ENCODE assay signal across 8 cellular contexts in genomic region chr2:164826293-164827243, GRCh38. TPM values are rescaled to one million over a fixed set of nuclear protein-coding genes. Genes with fewer than 3 reads are reported as not detected.
DNase-seq lines count a peak whose midpoint lies in the region; ATAC-seq and TF ChIP-seq lines count a peak whose summit lies in the region.

No MANE protein-coding gene starts in this region.

- H3K27me3 ChIP-seq in PC-9 (ENCODE audit: insufficient read depth, low read depth) = no peaks in the 10 kb centered on the region

- H3K9me3 ChIP-seq in PC-9 (ENCODE audit: insufficient read depth, low read depth) = no peaks in the 10 kb centered on the region
- no peaks in the 10 kb centered on the region for H3K9me3 ChIP-seq in T-helper 17 cell (ENCODE audit: control insufficient read depth, low read length, poor library complexity, severe bottlenecking)

- H3K79me2 ChIP-seq in PC-9 (ENCODE audit: low read depth) = no peaks in the 10 kb centered on the region

- H3K4me2 ChIP-seq in PC-9 = peak overlapping the region; percentile 60

- POLR2A ChIA-PET in PC-9 (lab: Charles Lee; ENCODE audit: unreplicated experiment) = no interaction called here

- peak overlapping the region; percentile 91 for H3K27ac ChIP-seq in PC-9

- DNase-seq in GM03348 (ENCODE audit: low spot score) = peak; percentile 58
- DNase-seq in PC-9 = peak; percentile 31 to 74
- DNase-seq in fibroblast of gingiva (ENCODE audit: low read depth) = peak; percentile 48
- no peak for DNase-seq in sciatic nerve (ENCODE audit: low spot score)
- DNase-seq in inferior parietal cortex (ENCODE audit: extremely low spot score) = no peak
- DNase-seq in T-helper 17 cell = no peak
- DNase-seq in kidney glomerular epithelial cell (lab: John Stamatoyannopoulos, UW) = no peak

- intact Hi-C loops in PC-9 (cut with micrococcal nuclease; ENCODE audit: unreplicated experiment) (no loop called here), sciatic nerve (cut with DNase I) (no loop called here)

- peaks cover 7% of the 10 kb centered on the region for H3K27me3 Mint-ChIP-seq in T-helper 17 cell

- H4K20me1 ChIP-seq in PC-9 (ENCODE audit: insufficient read depth) = no peaks in the 10 kb centered on the region

- H2AFZ ChIP-seq in PC-9 = peak overlapping the region; percentile 84

- H3K9me2 ChIP-seq in PC-9 (ENCODE audit: insufficient read depth) = no peaks in the 10 kb centered on the region

- ATAC-seq in sciatic nerve (peak; percentile 90), T-helper 17 cell (no peak), HG03280 (IDR thresholded peaks at IDR 0.05; ENCODE audit: unreplicated experiment) (no peak)

- CTCF ChIA-PET in PC-9 (lab: Charles Lee) = interaction anchor here (0.7 kb wide), 1 partner anchor 17 kb away, joined by 5 read pairs; no protein-coding TSS in a partner anchor

- no peak overlapping the region for H3K27ac Mint-ChIP-seq in T-helper 17 cell

- peaks cover 17% of the 10 kb centered on the region for H3K4me1 ChIP-seq in PC-9 (replicated peaks; ENCODE audit: insufficient read depth)

- BruUV-seq in PC-9 (replicated peaks; lab: Mats Ljungman, UMichigan) = no TSS peak

- H3F3A ChIP-seq in PC-9 (ENCODE audit: insufficient read depth, low read depth) = peaks cover 3% of the 10 kb centered on the region; the same call in 1 of the 2 replicates

- peaks cover 3% of the 10 kb centered on the region for H3K4me1 Mint-ChIP-seq in T-helper 17 cell

- H3K36me3 Mint-ChIP-seq in T-helper 17 cell (ENCODE audit: low read depth) = no peaks in the 10 kb centered on the region

- no peak overlapping the region for H3K4me3 Mint-ChIP-seq in T-helper 17 cell

- H3K4me3 ChIP-seq in PC-9 = peak overlapping the region; percentile 23

- no peak for TF ChIP-seq CTCF in PC-9 (conservative IDR thresholded peaks at IDR 0.05)

- H3K36me3 ChIP-seq in PC-9 (ENCODE audit: low read depth) = no peaks in the 10 kb centered on the region

RNA-seq across cellular contexts. Expression of gene COBLL1, which starts 15.1 kb away (rescaled TPM):
- 6.6 and 8.0 TPM in 2 replicates for total RNA-seq in PC-9 (2021)
- total RNA-seq in sciatic nerve = 119 TPM
- total RNA-seq in T-helper 17 cell = 1 to 10 TPM in 1 of 2 donors, not detected in 1; 6.6 TPM

Comparison
In these comparisons a context has a peak if more than half of its experiments do, and no peak if none do; other contexts are left out.
1. DNase-seq: peak in GM03348 (single experiment), PC-9 (2 of 2) and fibroblast of gingiva (single experiment); none in sciatic nerve (single experiment), inferior parietal cortex (single experiment), T-helper 17 cell (0 of 3) and kidney glomerular epithelial cell (single experiment).
2. RNA of gene COBLL1, which starts 15.1 kb away (total RNA-seq): 119 TPM in sciatic nerve (single experiment); 6.6 to 8.0 TPM in PC-9 and 6.6 TPM in T-helper 17 cell; every median in the first group is over 10 times any median in the second.